Comparison of ENCODE assay signal across 27 cellular contexts in the genomic region with DNA sequence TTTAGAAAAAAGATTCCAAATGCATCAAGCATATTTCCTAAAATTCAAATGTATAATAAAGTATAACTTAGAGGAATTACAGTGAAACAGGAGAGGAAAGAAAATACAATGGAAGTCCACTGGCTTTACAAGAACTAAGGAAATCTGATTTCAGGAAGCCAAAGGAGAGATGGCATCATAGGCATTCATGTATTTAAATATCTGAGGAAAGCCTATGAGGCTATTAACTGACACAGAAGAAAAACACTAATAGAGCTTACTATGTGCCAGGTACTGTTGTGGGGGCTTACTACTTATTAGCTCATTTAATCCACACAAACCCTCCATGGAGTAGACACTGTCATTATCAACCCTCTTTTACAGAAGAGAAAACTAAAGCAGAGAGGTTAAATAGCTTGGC.
DNase-seq lines count a peak whose midpoint lies in the region; ATAC-seq, FAIRE-seq and TF ChIP-seq lines count a peak whose summit lies in the region.
"Had no signal": no experiment of that assay in that cellular context is flagged by ENCODE, and none has a peak within 500 bp of the region (broad histone marks: within the 10 kb centered on the region; RNA-seq: fewer than 3 reads in every experiment).

No MANE protein-coding gene starts in this region.

- peaks cover 7% of the 10 kb centered on the region for H3K9me3 Mint-ChIP-seq in T-helper 2 cell treated with Interferon-gamma antibody and Interleukin-4, amounts not matched to agents 5 μg/mL and 100 μg/mL, for 36 hours
- H3K9me3 Mint-ChIP-seq in WTC11 = 0 out of 2 replicates have a peak, but pooled peaks cover 3% of the 10 kb centered on the region
- no peaks in the 10 kb centered on the region for H3K9me3 Mint-ChIP-seq in stimulated activated effector memory CD8-positive, alpha-beta T cell treated with anti-CD3 and anti-CD28 coated beads, Interleukin-12 subunit alpha, Interleukin-12 subunit beta, amount 100 ng/mL, for 72 hours
- H3K9me3 Mint-ChIP-seq in naive thymus-derived CD4-positive, alpha-beta T cell = peaks cover 0 to 5% (median 0%) of the 10 kb centered on the region in 11 donors

- FAIRE-seq in endothelial cell of umbilical vein (lab: Jason Lieb, UNC) = peak; percentile 21
- FAIRE-seq: GM12892, kidney, small intestine, TTC549 had no signal

- no TSS peak for BruUV-seq in endothelial cell of umbilical vein (replicated peaks; lab: Mats Ljungman, UMichigan)

- ATAC-seq in WTC11 = no peak
- ATAC-seq in stimulated activated effector memory CD8-positive, alpha-beta T cell treated with anti-CD3 and anti-CD28 coated beads, Interleukin-12 subunit alpha, Interleukin-12 subunit beta, amount 100 ng/mL, for 72 hours = no peak
- ATAC-seq in naive thymus-derived CD4-positive, alpha-beta T cell = no peak
- ATAC-seq: mucosa of descending colon, upper lobe of right lung had no signal

- no peaks in the 10 kb centered on the region for H3K9me3 ChIP-seq in endothelial cell of umbilical vein (replicated peaks; ENCODE audit: control insufficient read depth, insufficient read depth, low read length)
- no peaks in the 10 kb centered on the region for H3K9me3 ChIP-seq in naive thymus-derived CD4-positive, alpha-beta T cell (ENCODE audit: control insufficient read depth in 2 of 3, low read length in 3 of 3)
- H3K9me3 ChIP-seq: BE2C, mucosa of descending colon, upper lobe of right lung had no signal

- no peak overlapping the region for H3K4me3 ChIP-seq in endothelial cell of umbilical vein (replicated peaks in 1 of 3; ENCODE audit: insufficient read depth in 1 of 3, low read depth in 1 of 3, low read length in 3 of 3)
- no peak overlapping the region for H3K4me3 ChIP-seq in naive thymus-derived CD4-positive, alpha-beta T cell (ENCODE audit: low read length)
- H3K4me3 ChIP-seq: mucosa of descending colon, upper lobe of right lung had no signal

- CTCF ChIA-PET in WTC11 (lab: Charles Lee) (interaction anchor here (0.8 kb wide), 1 partner anchor 78 kb away, joined by 4 read pairs; no protein-coding TSS in a partner anchor), endothelial cell of umbilical vein (lab: Charles Lee) (interaction anchor here (0.8 to 1.8 kb wide), 5 partner anchors 11 to 30 kb away, joined by 3 to 6 read pairs (median 4); no protein-coding TSS in a partner anchor)
- CTCF ChIA-PET in naive thymus-derived CD4-positive, alpha-beta T cell (lab: Charles Lee) = interaction anchor here (1.0 kb wide), 1 partner anchor 171 kb away, joined by 3 read pairs; no protein-coding TSS in a partner anchor

- no peak overlapping the region for H3K9ac ChIP-seq in endothelial cell of umbilical vein (replicated peaks; ENCODE audit: extremely low read depth, insufficient read depth, low read length)

- no peak overlapping the region for H3K4me3 Mint-ChIP-seq in T-helper 2 cell treated with Interferon-gamma antibody and Interleukin-4, amounts not matched to agents 5 μg/mL and 100 μg/mL, for 36 hours
- H3K4me3 Mint-ChIP-seq in WTC11 = no peak overlapping the region
- no peak overlapping the region for H3K4me3 Mint-ChIP-seq in stimulated activated effector memory CD8-positive, alpha-beta T cell treated with anti-CD3 and anti-CD28 coated beads, Interleukin-12 subunit alpha, Interleukin-12 subunit beta, amount 100 ng/mL, for 72 hours
- no peak overlapping the region for H3K4me3 Mint-ChIP-seq in naive thymus-derived CD4-positive, alpha-beta T cell

- peaks cover 62% of the 10 kb centered on the region for H3K79me2 ChIP-seq in endothelial cell of umbilical vein (ENCODE audit: control insufficient read depth, insufficient read depth, low read length)

- no peaks in the 10 kb centered on the region for H3K27me3 ChIP-seq in endothelial cell of umbilical vein (ENCODE audit: control insufficient read depth in 2 of 2, insufficient read depth in 2 of 2, low read length in 2 of 2)
- H3K27me3 ChIP-seq in naive thymus-derived CD4-positive, alpha-beta T cell (ENCODE audit: control insufficient read depth in 2 of 2, insufficient read depth in 2 of 2, low read length in 2 of 2) = no peaks in the 10 kb centered on the region
- H3K27me3 ChIP-seq: BE2C, upper lobe of right lung had no signal

- H2AFZ ChIP-seq in endothelial cell of umbilical vein (ENCODE audit: low read depth, low read length) = no peak overlapping the region

- intact Hi-C loops in endothelial cell of umbilical vein (cut with micrococcal nuclease) = no loop called here
- intact Hi-C loops in naive thymus-derived CD4-positive, alpha-beta T cell (cut with micrococcal nuclease) = loop anchor here in 1 of 2 donors (5.0 kb wide), 1 partner anchor 51 kb away; no protein-coding TSS in a partner anchor

- peaks cover 46% of the 10 kb centered on the region for H3K4me1 Mint-ChIP-seq in T-helper 2 cell treated with Interferon-gamma antibody and Interleukin-4, amounts not matched to agents 5 μg/mL and 100 μg/mL, for 36 hours (ENCODE audit: low read depth)
- H3K4me1 Mint-ChIP-seq in WTC11 = peaks cover 38% of the 10 kb centered on the region
- H3K4me1 Mint-ChIP-seq in stimulated activated effector memory CD8-positive, alpha-beta T cell treated with anti-CD3 and anti-CD28 coated beads, Interleukin-12 subunit alpha, Interleukin-12 subunit beta, amount 100 ng/mL, for 72 hours = peaks cover 48% of the 10 kb centered on the region
- peaks cover 30 to 57% (median 48%) of the 10 kb centered on the region in 7 donors for H3K4me1 Mint-ChIP-seq in naive thymus-derived CD4-positive, alpha-beta T cell

- POLR2A ChIA-PET in WTC11 (lab: Charles Lee) = interaction anchor here (0.5 kb wide), 1 partner anchor 44 kb away, joined by 4 read pairs; no protein-coding TSS in a partner anchor
- POLR2A ChIA-PET in endothelial cell of umbilical vein (lab: Charles Lee) = no interaction called here
- POLR2A ChIA-PET in naive thymus-derived CD4-positive, alpha-beta T cell (lab: Charles Lee) = no interaction called here

- H3K4me1 ChIP-seq in endothelial cell of umbilical vein (ENCODE audit: control insufficient read depth, extremely low read depth, insufficient read depth, low read length) = no peaks in the 10 kb centered on the region
- H3K4me1 ChIP-seq in naive thymus-derived CD4-positive, alpha-beta T cell (ENCODE audit: control insufficient read depth in 2 of 2, insufficient read depth in 2 of 2, low read length in 2 of 2) = peaks cover 4 to 13% of the 10 kb centered on the region in 2 donors
- H3K4me1 ChIP-seq: BE2C had no signal

- H3K27ac Mint-ChIP-seq in T-helper 2 cell treated with Interferon-gamma antibody and Interleukin-4, amounts not matched to agents 5 μg/mL and 100 μg/mL, for 36 hours = peak overlapping the region; percentile 49
- H3K27ac Mint-ChIP-seq in WTC11 = 0 out of 2 replicates have a peak overlapping the region, but pooled peaks have one; percentile 25
- H3K27ac Mint-ChIP-seq in stimulated activated effector memory CD8-positive, alpha-beta T cell treated with anti-CD3 and anti-CD28 coated beads, Interleukin-12 subunit alpha, Interleukin-12 subunit beta, amount 100 ng/mL, for 72 hours = peak overlapping the region; percentile 11
- H3K27ac Mint-ChIP-seq in naive thymus-derived CD4-positive, alpha-beta T cell = peak overlapping the region in 2 of 9 donors; percentile 45 to 56

- no peaks in the 10 kb centered on the region for H3K27me3 Mint-ChIP-seq in T-helper 2 cell treated with Interferon-gamma antibody and Interleukin-4, amounts not matched to agents 5 μg/mL and 100 μg/mL, for 36 hours (ENCODE audit: low read depth)
- H3K27me3 Mint-ChIP-seq in WTC11 (ENCODE audit: low read depth) = no peaks in the 10 kb centered on the region
- H3K27me3 Mint-ChIP-seq in naive thymus-derived CD4-positive, alpha-beta T cell = no peaks in the 10 kb centered on the region

- H3K36me3 ChIP-seq in endothelial cell of umbilical vein (ENCODE audit: control insufficient read depth in 2 of 2, extremely low read depth in 1 of 2, insufficient read depth in 2 of 2, low read length in 2 of 2) = no peaks in the 10 kb centered on the region
- no peaks in the 10 kb centered on the region for H3K36me3 ChIP-seq in naive thymus-derived CD4-positive, alpha-beta T cell (ENCODE audit: control insufficient read depth in 2 of 3, insufficient read depth in 3 of 3, low read length in 3 of 3)
- H3K36me3 ChIP-seq: BE2C, upper lobe of right lung had no signal

- no peak for TF ChIP-seq POLR2A in endothelial cell of umbilical vein (IDR thresholded peaks at IDR 0.05; ENCODE audit: low read depth, low read length)

- no peak overlapping the region for H3K27ac ChIP-seq in endothelial cell of umbilical vein (ENCODE audit: insufficient read depth, low read depth, low read length)
- H3K27ac ChIP-seq in naive thymus-derived CD4-positive, alpha-beta T cell (ENCODE audit: low read depth, low read length) = no peak overlapping the region
- H3K27ac ChIP-seq: upper lobe of right lung had no signal

- TF ChIP-seq CTCF in WTC11 (IDR thresholded peaks at IDR 0.05) = no peak
- no peak for TF ChIP-seq CTCF in endothelial cell of umbilical vein (IDR thresholded peaks at IDR 0.05; ENCODE audit: extremely low read depth in 1 of 2, insufficient read depth in 1 of 2, low read depth in 1 of 2, low read length in 2 of 2)

- dilution Hi-C loops in endothelial cell of umbilical vein (cut with MboI; ENCODE audit: extremely low pct_ligation_motif_present, low sequenced_read_pairs) = no loop called here

- H3K9me1 ChIP-seq in endothelial cell of umbilical vein (replicated peaks; ENCODE audit: control insufficient read depth, extremely low read depth, insufficient read depth, low read length) = no peaks in the 10 kb centered on the region

- peaks cover 4% of the 10 kb centered on the region for H4K20me1 ChIP-seq in endothelial cell of umbilical vein (replicated peaks; ENCODE audit: control insufficient read depth, extremely low read depth, insufficient read depth, low read length)

- DNase-seq in T-helper 2 cell treated with Interferon-gamma antibody and Interleukin-4, amounts not matched to agents 5 μg/mL and 100 μg/mL, for 36 hours (ENCODE audit: low spot score) = no peak
- DNase-seq in T-helper 2 cell = no peak
- DNase-seq in WTC11 (ENCODE audit: low spot score) = no peak
- peak; percentile 52 for DNase-seq in endothelial cell of umbilical vein (ENCODE audit: low read depth, low spot score)
- no peak for DNase-seq in stimulated activated effector memory CD8-positive, alpha-beta T cell treated with anti-CD3 and anti-CD28 coated beads, Interleukin-12 subunit alpha, Interleukin-12 subunit beta, amount 100 ng/mL, for 72 hours (ENCODE audit: low spot score in 2 of 2)
- no peak for DNase-seq in NCI-H345 treated with DMSO at 0.1 percent for 48 hours (lab: John Stamatoyannopoulos, UW; ENCODE audit: unreplicated experiment)
- DNase-seq in pons (ENCODE audit: low spot score) = no peak
- no peak for DNase-seq in naive thymus-derived CD4-positive, alpha-beta T cell
- DNase-seq: activated CD4-positive, CD25-positive, alpha-beta regulatory T cell treated with anti-CD3 and anti-CD28 coated beads, Interleukin-2, amount 50 U/mL, for 72 hours; activated naive CD4-positive, alpha-beta T cell treated with anti-CD3 and anti-CD28 coated beads, Interleukin-2, amount 50 U/mL, for 16 hours; activated T-cell treated with anti-CD3 and anti-CD28 coated beads, Interleukin-2, amount 50 U/mL, for 48 hours; anterior cingulate cortex; BE2C; caudate nucleus; glutamatergic neuron; HCEC 1CT; kidney; mucosa of descending colon; NCI-H1092 treated with DMSO at 0.1 percent for 48 hours; NCI-H2029; NCI-H226; NCI-H774; small intestine; stimulated activated CD4-positive, alpha-beta T cell treated with anti-CD3 and anti-CD28 coated beads, Interleukin-2, amount 100 ng/mL, for 24 hours; upper lobe of right lung had no signal

- peaks cover 17% of the 10 kb centered on the region for H3K36me3 Mint-ChIP-seq in T-helper 2 cell treated with Interferon-gamma antibody and Interleukin-4, amounts not matched to agents 5 μg/mL and 100 μg/mL, for 36 hours (ENCODE audit: low read depth)
- H3K36me3 Mint-ChIP-seq in WTC11 = no peaks in the 10 kb centered on the region
- H3K36me3 Mint-ChIP-seq in stimulated activated effector memory CD8-positive, alpha-beta T cell treated with anti-CD3 and anti-CD28 coated beads, Interleukin-12 subunit alpha, Interleukin-12 subunit beta, amount 100 ng/mL, for 72 hours = no peaks in the 10 kb centered on the region
- H3K36me3 Mint-ChIP-seq in naive thymus-derived CD4-positive, alpha-beta T cell = peaks cover 0 to 20% (median 12%) of the 10 kb centered on the region in 5 donors

- H3K4me2 ChIP-seq in endothelial cell of umbilical vein (ENCODE audit: insufficient read depth, low read length) = no peak overlapping the region
